10 cellular contexts compared by ENCODE assay signal in the genomic region with DNA sequence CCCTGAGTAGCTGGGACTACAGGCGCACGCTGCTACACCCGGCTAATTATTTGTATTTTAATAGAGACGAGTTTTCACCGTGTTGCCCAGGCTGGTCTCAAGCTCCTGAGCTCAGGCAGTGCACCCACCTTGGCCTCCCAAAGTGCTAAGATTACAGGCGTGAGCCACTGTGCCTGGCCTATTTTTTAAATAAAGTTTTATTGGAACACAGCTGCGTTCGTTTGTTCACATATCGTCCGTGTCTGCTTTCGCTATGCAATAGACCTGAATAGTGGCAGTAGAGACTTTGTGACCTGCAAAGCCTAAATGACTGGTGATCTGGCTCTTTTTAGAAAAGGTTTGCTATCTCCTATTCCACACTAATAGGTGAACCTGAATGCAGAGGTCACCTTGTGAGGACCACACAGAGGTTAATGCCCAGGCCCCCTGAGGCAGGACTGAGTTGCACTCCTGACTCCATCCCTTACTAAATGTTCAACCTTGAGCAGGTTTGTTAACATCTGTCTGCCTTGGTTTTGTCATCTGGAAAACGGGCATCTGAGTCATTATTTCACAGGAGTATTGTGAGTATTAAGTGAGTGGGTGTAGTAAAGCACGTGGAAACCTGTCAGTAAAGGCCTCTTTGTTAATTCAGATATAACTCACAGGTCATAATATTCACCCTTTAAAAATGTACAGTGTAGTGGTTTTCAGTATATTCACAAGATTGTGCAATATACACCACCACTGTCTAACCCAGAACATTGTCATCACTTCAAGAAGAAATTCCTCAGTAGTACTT.
DNase-seq lines count a peak whose midpoint lies in the region; TF ChIP-seq lines count a peak whose summit lies in the region.
"Had no signal": no experiment of that assay in that cellular context is flagged by ENCODE, and none has a peak within 500 bp of the region (broad histone marks: within the 10 kb centered on the region; RNA-seq: fewer than 3 reads in every experiment).

No MANE protein-coding gene starts in this region.

- DNase-seq in EL, result peak; percentile 82
- DNase-seq in MV-4-11 (lab: John Stamatoyannopoulos, UW), result peak; percentile 18
- no peak for DNase-seq in dorsolateral prefrontal cortex
- DNase-seq in trophoblast cell, result peak; percentile 55 to 68
- no peak for DNase-seq in GF-D8 (lab: John Stamatoyannopoulos, UW)
- no peak for DNase-seq in NCI-H146 treated with DMSO at 0.1 percent for 48 hours (lab: John Stamatoyannopoulos, UW; ENCODE audit: unreplicated experiment)
- no peak for DNase-seq in medulla oblongata (ENCODE audit: extremely low spot score)
- DNase-seq: amniotic stem cell, Karpas-422, T1000 had no signal

- intact Hi-C loops in dorsolateral prefrontal cortex (cut with DNase I), result loop anchor here in 1 of 2 donors (10.0 kb wide), 1 partner anchor 103 kb away; no protein-coding TSS in a partner anchor

- no peak overlapping the region for H2AFZ ChIP-seq in trophoblast cell (ENCODE audit: insufficient read depth, low read length, poor library complexity)

- H3K27me3 ChIP-seq in dorsolateral prefrontal cortex (no peaks in the 10 kb centered on the region), trophoblast cell (ENCODE audit: insufficient read depth, low read length) (no peaks in the 10 kb centered on the region)

- no peak overlapping the region for H3K23ac ChIP-seq in trophoblast cell (ENCODE audit: low read length)

- no peak overlapping the region for H3K4me2 ChIP-seq in trophoblast cell (ENCODE audit: low read length)

- H3K14ac ChIP-seq in trophoblast cell (ENCODE audit: low read length), result no peak overlapping the region

- WGBS in trophoblast cell (ENCODE audit: extremely low coverage, insufficient coverage, insufficient read length), result no CpG with 5 or more reads among the region's 13 CpGs

- no peak overlapping the region for H2BK12ac ChIP-seq in trophoblast cell (ENCODE audit: low read length)

- no peak overlapping the region for H2BK5ac ChIP-seq in trophoblast cell (ENCODE audit: low read depth, low read length, poor library complexity)

- H3K27ac ChIP-seq in dorsolateral prefrontal cortex (peak overlapping the region in 39 of 59 donors; percentile 15 to 95 (median 84)), trophoblast cell (ENCODE audit: low read depth, low read length) (no peak overlapping the region)

- H3K9me3 ChIP-seq in trophoblast cell (ENCODE audit: insufficient read depth, low read depth, low read length), result peaks cover 2% of the 10 kb centered on the region

- H4K12ac ChIP-seq in trophoblast cell (ENCODE audit: low read depth, low read length), result no peak overlapping the region

- H3K4me3 ChIP-seq in dorsolateral prefrontal cortex (no peak overlapping the region), trophoblast cell (ENCODE audit: low read depth, low read length) (no peak overlapping the region)

- no peaks in the 10 kb centered on the region for H3K79me1 ChIP-seq in trophoblast cell (ENCODE audit: low read length)

- no peaks in the 10 kb centered on the region for H3K79me2 ChIP-seq in trophoblast cell (ENCODE audit: control insufficient read depth, insufficient read depth, low read length, poor library complexity)

- H3K36me3 ChIP-seq in trophoblast cell (ENCODE audit: control insufficient read depth in 1 of 2, insufficient read depth in 2 of 2, low read length in 2 of 2), result no peaks in the 10 kb centered on the region

- H3K18ac ChIP-seq in trophoblast cell (ENCODE audit: low read length), result no peak overlapping the region

- no peak overlapping the region for H4K91ac ChIP-seq in trophoblast cell (ENCODE audit: low read depth, low read length)

- no peak overlapping the region for H2AK5ac ChIP-seq in trophoblast cell (ENCODE audit: low read length)

- H4K8ac ChIP-seq in trophoblast cell (ENCODE audit: low read depth, low read length), result no peak overlapping the region

- H3K4me1 ChIP-seq in trophoblast cell (ENCODE audit: control insufficient read depth in 1 of 2, insufficient read depth in 2 of 2, low read length in 2 of 2), result peaks cover 3% of the 10 kb centered on the region in 2 experiments

- no peak overlapping the region for H2BK120ac ChIP-seq in trophoblast cell (ENCODE audit: insufficient read depth, low read length, poor library complexity)

- no peak overlapping the region for H3K4ac ChIP-seq in trophoblast cell (ENCODE audit: low read depth, low read length)

- TF ChIP-seq CTCF in dorsolateral prefrontal cortex (IDR thresholded peaks at IDR 0.05 in 54 of 56, conservative IDR thresholded peaks at IDR 0.05 in 2 of 56; ENCODE audit: low read depth in 1 of 56, partially characterized antibody in 56 of 56), result no peak

- H3K9ac ChIP-seq in trophoblast cell (ENCODE audit: low read length), result no peak overlapping the region

Comparison
In these comparisons a context has a peak if more than half of its experiments do, and no peak if none do; other contexts are left out.
1. DNase-seq: peak in EL (single experiment), MV-4-11 (single experiment) and trophoblast cell (2 of 2); none in dorsolateral prefrontal cortex (0 of 10), GF-D8 (single experiment), NCI-H146 treated with DMSO at 0.1 percent for 48 hours (single experiment) and medulla oblongata (single experiment).